Comparison of ENCODE assay signal across 26 cellular contexts in the genomic region with DNA sequence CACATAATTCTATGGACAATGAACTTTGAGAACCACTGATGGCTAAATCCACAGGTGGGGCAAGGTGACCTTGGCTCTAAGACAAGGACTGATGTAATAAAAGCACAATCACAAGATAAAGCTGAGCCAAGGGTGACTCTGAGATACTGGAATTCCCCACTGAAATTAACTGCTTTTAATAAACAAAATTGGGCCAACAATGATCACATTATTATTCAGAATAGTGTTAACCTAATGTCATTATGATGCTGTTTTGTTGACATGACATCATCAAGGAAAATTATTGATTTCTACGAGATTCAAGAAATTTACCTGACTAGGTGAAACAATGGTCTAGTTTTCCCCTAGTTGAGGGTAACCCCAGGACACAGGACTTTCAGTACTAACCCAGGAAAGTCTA.
"Had no signal": no experiment of that assay in that cellular context is flagged by ENCODE, and none has a peak within 500 bp of the region (broad histone marks: within the 10 kb centered on the region; RNA-seq: fewer than 3 reads in every experiment).

No MANE protein-coding gene starts in this region.

- ATAC-seq: Panc1, Right ventricle myocardium inferior, SK-N-SH treated with all-trans-retinoic acid at 6 μM for 48 hours had no signal

- H3K9me3 ChIP-seq: MG63 had no signal

- H3K4me2 ChIP-seq: KMS-11, PC-9 had no signal

- DNase-seq: Karpas-422, KBM-7, MG63, NCI-H1048, NCI-H1092 treated with DMSO at 0.1 percent for 48 hours, NCI-H146, NCI-H1694, NCI-H187 treated with DMSO at 0.1 percent for 48 hours, NCI-H2029, NCI-H2171 treated with DMSO at 0.1 percent for 48 hours, NCI-H345, NCI-H446, NCI-H510A treated with DMSO at 0.1 percent for 48 hours, NCI-H526 treated with DMSO at 0.1 percent for 48 hours, NCI-H774, PC-9, SHP77, SIG-M5, SJCRH30 had no signal

- H3K9ac ChIP-seq: KMS-11 had no signal

- H3K36me3 ChIP-seq: MG63, SJCRH30 had no signal

- H3K4me1 ChIP-seq: SJCRH30 had no signal

- H3K27ac ChIP-seq: KMS-11, PC-9, RWPE1, SJCRH30, SK-N-MC had no signal

- H3K4me3 ChIP-seq: MG63, PC-9, SJCRH30, SK-N-MC had no signal

- FAIRE-seq: RCC 7860 had no signal

- H2AFZ ChIP-seq: PC-9 had no signal

- H3K27me3 ChIP-seq: MG63, SJCRH30 had no signal
